ENCODE assay signal across 1 cellular context in genomic region chr11:86816251-86816726, GRCh38.
TF ChIP-seq lines count a peak whose summit lies in the region.

No MANE protein-coding gene starts in this region.

TF ChIP-seq in SK-N-SH treated with all-trans-retinoic acid at 6 μM for 48 hours, 23 proteins besides CTCF, POLR2A, EP300 and RAD21 (continued from another document):
- no peak for TF ChIP-seq TSHZ2 (CRISPR knock-in tag; IDR thresholded peaks at IDR 0.05)
